1 cellular context compared by ENCODE assay signal in genomic region chr12:104740668-104741067, GRCh38.
A peak's percentile ranks its signal among the peaks of the same experiment; 100 is the strongest.
TF ChIP-seq lines count a peak whose summit lies in the region.

No MANE protein-coding gene starts in this region.

TF ChIP-seq in GM12878, 131 proteins besides CTCF, POLR2A, EP300 and RAD21 (continued from another document):
- TF ChIP-seq, protein P1, sequence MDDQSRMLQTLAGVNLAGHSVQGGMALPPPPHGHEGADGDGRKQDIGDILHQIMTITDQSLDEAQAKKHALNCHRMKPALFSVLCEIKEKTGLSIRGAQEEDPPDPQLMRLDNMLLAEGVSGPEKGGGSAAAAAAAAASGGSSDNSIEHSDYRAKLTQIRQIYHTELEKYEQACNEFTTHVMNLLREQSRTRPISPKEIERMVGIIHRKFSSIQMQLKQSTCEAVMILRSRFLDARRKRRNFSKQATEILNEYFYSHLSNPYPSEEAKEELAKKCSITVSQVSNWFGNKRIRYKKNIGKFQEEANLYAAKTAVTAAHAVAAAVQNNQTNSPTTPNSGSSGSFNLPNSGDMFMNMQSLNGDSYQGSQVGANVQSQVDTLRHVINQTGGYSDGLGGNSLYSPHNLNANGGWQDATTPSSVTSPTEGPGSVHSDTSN (IDR thresholded peaks at IDR 0.05; ENCODE audit: insufficient replicate concordance, low read depth, low read length), result no peak
- TF ChIP-seq SMC3 (IDR thresholded peaks at IDR 0.05; ENCODE audit: borderline replicate concordance, low read length), result peak; percentile 27; the same call in 1 of the 2 replicates
- no peak for TF ChIP-seq ZBTB40 (IDR thresholded peaks at IDR 0.05; ENCODE audit: borderline replicate concordance)
- TF ChIP-seq EZH2 (IDR thresholded peaks at IDR 0.05; ENCODE audit: borderline replicate concordance, control insufficient read depth, low read depth, low read length), result no peak
- peak; percentile 63 for TF ChIP-seq YY1 (IDR thresholded peaks at IDR 0.05; ENCODE audit: low read depth, low read length)
- TF ChIP-seq DPF2 (IDR thresholded peaks at IDR 0.05), result peak; percentile 73
- peak; percentile 85 for TF ChIP-seq IKZF1 (conservative IDR thresholded peaks at IDR 0.05)
- peak; percentile 53; the same call in 1 of the 2 replicates for TF ChIP-seq CREM (IDR thresholded peaks at IDR 0.05; ENCODE audit: low read depth)
- peak in 1 of 2 experiments; percentile 97; a peak in 2 of 4 replicates for TF ChIP-seq ETV6 (conservative IDR thresholded peaks at IDR 0.05 in 1 of 2, IDR thresholded peaks at IDR 0.05 in 1 of 2; ENCODE audit: borderline replicate concordance in 1 of 2, low read depth in 1 of 2)
- TF ChIP-seq BHLHE40 (IDR thresholded peaks at IDR 0.05; ENCODE audit: borderline replicate concordance in 1 of 2, low read depth in 2 of 2, low read length in 1 of 2), result 0 out of 4 replicates have a peak, but pooled peaks of 1 of the 2 experiments have one; percentile 16
- TF ChIP-seq EED (IDR thresholded peaks at IDR 0.05; ENCODE audit: low read depth), result peak; percentile 75
- 0 out of 4 replicates have a peak, but pooled peaks of 1 of the 2 experiments have one; percentile 32 for TF ChIP-seq SRF (IDR thresholded peaks at IDR 0.05; ENCODE audit: low read depth in 2 of 2, low read length in 2 of 2)
- 0 out of 2 replicates have a peak, but pooled peaks have one; percentile 44 for TF ChIP-seq BCL11A (IDR thresholded peaks at IDR 0.05; ENCODE audit: low read depth, low read length)
- no peak for TF ChIP-seq CHD1 (IDR thresholded peaks at IDR 0.05; ENCODE audit: low read depth, low read length)
- TF ChIP-seq SPI1 (IDR thresholded peaks at IDR 0.05; ENCODE audit: borderline replicate concordance, insufficient read depth, low read depth, low read length), result peak; percentile 81
- TF ChIP-seq POLR2AphosphoS5 (IDR thresholded peaks at IDR 0.05; ENCODE audit: low read length), result peak; percentile 54
- TF ChIP-seq IRF4 (IDR thresholded peaks at IDR 0.05; ENCODE audit: low read depth, low read length), result 0 out of 2 replicates have a peak, but pooled peaks have one; percentile 67
- peak; percentile 73 for TF ChIP-seq RUNX3 (IDR thresholded peaks at IDR 0.05; ENCODE audit: low read length)
- TF ChIP-seq EGR1 (IDR thresholded peaks at IDR 0.05; ENCODE audit: borderline replicate concordance in 1 of 2, low read depth in 2 of 2, low read length in 2 of 2), result 0 out of 3 replicates have a peak, but pooled peaks of 1 of the 2 experiments have one; percentile 45
- TF ChIP-seq PKNOX1 (IDR thresholded peaks at IDR 0.05), result peak; percentile 62
- TF ChIP-seq JUND (IDR thresholded peaks at IDR 0.05; ENCODE audit: low read depth, low read length), result peak; percentile 94
- peak; percentile 26; the same call in 1 of the 2 replicates for TF ChIP-seq FOXM1 (IDR thresholded peaks at IDR 0.05; ENCODE audit: low read depth, low read length)
- peak; percentile 50; the same call in 1 of the 3 replicates for TF ChIP-seq POU2F2 (IDR thresholded peaks at IDR 0.05; ENCODE audit: borderline replicate concordance, low read depth, low read length)
- TF ChIP-seq NBN (IDR thresholded peaks at IDR 0.05), result no peak
- peak; percentile 96 for TF ChIP-seq JUNB (IDR thresholded peaks at IDR 0.05)
- TF ChIP-seq PAX5 (IDR thresholded peaks at IDR 0.05; ENCODE audit: borderline replicate concordance, low read depth, low read length), result no peak
- TF ChIP-seq MEF2A (IDR thresholded peaks at IDR 0.05; ENCODE audit: insufficient read depth, low read depth, low read length), result 0 out of 2 replicates have a peak, but pooled peaks have one; percentile 14
- TF ChIP-seq TARDBP (IDR thresholded peaks at IDR 0.05; ENCODE audit: borderline replicate concordance), result no peak
- peak; percentile 78 to 81; a peak in 3 of 4 replicates for TF ChIP-seq IKZF2 (IDR thresholded peaks at IDR 0.05)
- TF ChIP-seq RCOR1 (conservative IDR thresholded peaks at IDR 0.05; ENCODE audit: low read depth, low read length), result no peak
- peak; percentile 38; the same call in 1 of the 2 replicates for TF ChIP-seq MXI1 (IDR thresholded peaks at IDR 0.05; ENCODE audit: low read depth, low read length)
- TF ChIP-seq MEF2B (IDR thresholded peaks at IDR 0.05; ENCODE audit: partially characterized antibody, poor library complexity, severe bottlenecking), result no peak
- TF ChIP-seq ELK1 (IDR thresholded peaks at IDR 0.05; ENCODE audit: low read depth, low read length), result no peak
- TF ChIP-seq GABPA (IDR thresholded peaks at IDR 0.05; ENCODE audit: low read depth), result peak; percentile 51; the same call in 1 of the 2 replicates
- TF ChIP-seq MTA3 (IDR thresholded peaks at IDR 0.05; ENCODE audit: borderline replicate concordance, low read length), result peak; percentile 56; the same call in 1 of the 2 replicates
